1 cellular context compared by ENCODE assay signal in genomic region chr16:28746618-28747350, GRCh38. TPM values are rescaled to one million over a fixed set of nuclear protein-coding genes. Genes with fewer than 3 reads are reported as not detected.
"Had no signal": no experiment of that assay in that cellular context is flagged by ENCODE, and none has a peak within 500 bp of the region (broad histone marks: within the 10 kb centered on the region; RNA-seq: fewer than 3 reads in every experiment).

No MANE protein-coding gene starts in this region.

RNA-seq across cellular contexts. Expression of gene NPIPB9, which starts 4.8 kb away (rescaled TPM):
- total RNA-seq: mesenteric fat pad had no signal
